Comparison of ENCODE assay signal across 11 cellular contexts in the genomic region with DNA sequence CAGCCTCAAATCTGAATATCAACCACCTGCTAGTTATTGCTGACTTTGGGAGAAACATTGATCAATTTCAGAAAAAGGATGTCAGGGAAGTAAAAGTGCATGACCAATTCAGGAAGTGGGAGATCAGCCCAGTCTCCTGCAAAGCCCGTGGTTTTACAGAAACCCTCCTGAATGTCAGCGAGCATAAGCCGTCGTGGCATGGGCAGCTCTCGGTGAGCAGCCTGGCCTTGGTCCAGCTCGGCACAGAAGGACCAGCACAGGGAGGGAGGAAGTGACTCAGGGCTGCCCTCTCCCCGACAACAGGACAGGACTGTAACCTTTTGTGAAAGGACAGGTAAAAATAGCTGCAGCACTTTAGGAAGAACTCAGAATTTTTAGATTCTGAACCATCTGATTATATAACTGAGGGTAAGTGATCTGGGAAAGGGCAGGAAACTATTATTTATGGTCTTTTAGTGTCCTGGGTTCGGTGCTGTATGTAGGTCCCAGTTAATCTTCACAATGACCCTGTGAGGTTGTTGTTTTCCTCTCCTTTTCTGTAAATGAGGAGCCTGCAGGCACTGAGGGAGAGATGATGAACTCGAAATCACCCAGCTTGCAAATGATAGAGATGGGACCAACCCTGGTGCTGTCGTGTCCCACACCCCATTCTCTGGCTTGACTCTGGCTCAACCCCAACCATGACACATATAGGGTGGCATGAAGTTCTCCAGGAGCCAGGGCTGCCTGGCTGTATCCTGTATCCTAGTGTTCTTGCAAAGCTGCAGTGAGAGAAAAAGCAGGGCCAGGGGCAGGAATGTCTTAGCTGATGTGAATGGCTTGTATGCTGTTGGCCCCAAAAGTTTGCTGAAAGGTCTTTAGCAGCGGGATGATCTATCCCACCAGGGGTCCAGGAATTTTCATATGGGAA. TPM values are rescaled to one million over a fixed set of nuclear protein-coding genes. Genes with fewer than 3 reads are reported as not detected.
A peak's percentile ranks its signal among the peaks of the same experiment; 100 is the strongest.
DNase-seq lines count a peak whose midpoint lies in the region; ATAC-seq lines count a peak whose summit lies in the region.
"Had no signal": no experiment of that assay in that cellular context is flagged by ENCODE, and none has a peak within 500 bp of the region (broad histone marks: within the 10 kb centered on the region; RNA-seq: fewer than 3 reads in every experiment).

No MANE protein-coding gene starts in this region.

- H3K4me1 Mint-ChIP-seq in activated T-helper 1 cell treated with anti-CD3 and anti-CD28 coated beads, Interleukin-12 subunit alpha, Interleukin-12 subunit beta, Interleukin-2, Interleukin-4 antibody, amounts not matched to agents 30 ng/mL and 10 ng/mL and 1 ng/mL, durations not matched to agents 14 hours and 24 hours and 36 hours (ENCODE audit: low read depth): no peaks in the 10 kb centered on the region

- no peaks in the 10 kb centered on the region for H3K9me3 Mint-ChIP-seq in activated T-helper 1 cell treated with anti-CD3 and anti-CD28 coated beads, Interleukin-12 subunit alpha, Interleukin-12 subunit beta, Interleukin-2, Interleukin-4 antibody, amounts not matched to agents 30 ng/mL and 10 ng/mL and 1 ng/mL, durations not matched to agents 14 hours and 24 hours and 36 hours
- H3K9me3 Mint-ChIP-seq: CD4-positive, alpha-beta T cell had no signal

- H3K27me3 ChIP-seq in adipocyte (replicated peaks; ENCODE audit: control insufficient read depth, insufficient read depth, low read length): peaks cover 6% of the 10 kb centered on the region

- H3K9me3 ChIP-seq in adipocyte (ENCODE audit: control insufficient read depth, low read length): no peaks in the 10 kb centered on the region

- peaks cover 13% of the 10 kb centered on the region for H3K4me1 ChIP-seq in adipocyte (ENCODE audit: control insufficient read depth, insufficient read depth, low read length)

- H3K4me3 Mint-ChIP-seq in activated T-helper 1 cell treated with anti-CD3 and anti-CD28 coated beads, Interleukin-12 subunit alpha, Interleukin-12 subunit beta, Interleukin-2, Interleukin-4 antibody, amounts not matched to agents 30 ng/mL and 10 ng/mL and 1 ng/mL, durations not matched to agents 14 hours and 24 hours and 36 hours: no peak overlapping the region
- H3K4me3 Mint-ChIP-seq: CD4-positive, alpha-beta T cell had no signal

- H3K36me3 Mint-ChIP-seq in activated T-helper 1 cell treated with anti-CD3 and anti-CD28 coated beads, Interleukin-12 subunit alpha, Interleukin-12 subunit beta, Interleukin-2, Interleukin-4 antibody, amounts not matched to agents 30 ng/mL and 10 ng/mL and 1 ng/mL, durations not matched to agents 14 hours and 24 hours and 36 hours (ENCODE audit: low read depth): no peaks in the 10 kb centered on the region

- in situ Hi-C loops in KBM-7 (cut with MboI; ENCODE audit: low pct_unique_long_range_greater_than_20kb, low sequenced_read_pairs): no loop called here

- no peak overlapping the region for H3K4me3 ChIP-seq in adipocyte (ENCODE audit: low read length)

- no peak overlapping the region for H3K27ac Mint-ChIP-seq in activated T-helper 1 cell treated with anti-CD3 and anti-CD28 coated beads, Interleukin-12 subunit alpha, Interleukin-12 subunit beta, Interleukin-2, Interleukin-4 antibody, amounts not matched to agents 30 ng/mL and 10 ng/mL and 1 ng/mL, durations not matched to agents 14 hours and 24 hours and 36 hours
- H3K27ac Mint-ChIP-seq: CD4-positive, alpha-beta T cell had no signal

- peak; percentile 29 for ATAC-seq in left lobe of liver
- ATAC-seq: sciatic nerve had no signal

- peaks cover 11% of the 10 kb centered on the region for H3K27me3 Mint-ChIP-seq in activated T-helper 1 cell treated with anti-CD3 and anti-CD28 coated beads, Interleukin-12 subunit alpha, Interleukin-12 subunit beta, Interleukin-2, Interleukin-4 antibody, amounts not matched to agents 30 ng/mL and 10 ng/mL and 1 ng/mL, durations not matched to agents 14 hours and 24 hours and 36 hours (ENCODE audit: insufficient read depth)

- DNase-seq in AG08395 (ENCODE audit: low spot score): peak; percentile 80
- peak; percentile 41 for DNase-seq in KBM-7
- DNase-seq in adipocyte (ENCODE audit: low read depth): peak; percentile 1
- no peak for DNase-seq in left lobe of liver (ENCODE audit: low spot score)
- DNase-seq in NCI-H2227 (lab: John Stamatoyannopoulos, UW; ENCODE audit: unreplicated experiment): no peak
- no peak for DNase-seq in occipital lobe (lab: John Stamatoyannopoulos, UW)
- DNase-seq in activated T-helper 1 cell treated with anti-CD3 and anti-CD28 coated beads, Interleukin-12 subunit alpha, Interleukin-12 subunit beta, Interleukin-2, Interleukin-4 antibody, amounts not matched to agents 30 ng/mL and 10 ng/mL and 1 ng/mL, durations not matched to agents 14 hours and 24 hours and 36 hours (ENCODE audit: low spot score): no peak
- no peak for DNase-seq in activated CD4-positive, CD25-positive, alpha-beta regulatory T cell treated with anti-CD3 and anti-CD28 coated beads, Interleukin-2, amount 50 U/mL, for 72 hours
- DNase-seq: CD4-positive, alpha-beta T cell; NCI-H2081 treated with DMSO at 0.1 percent for 48 hours had no signal

- H3K36me3 ChIP-seq in adipocyte (ENCODE audit: control insufficient read depth, insufficient read depth, low read length, severe bottlenecking): no peaks in the 10 kb centered on the region

- no peak overlapping the region for H3K9ac ChIP-seq in adipocyte (ENCODE audit: low read length)

- intact Hi-C loops in activated T-helper 1 cell treated with anti-CD3 and anti-CD28 coated beads, Interleukin-12 subunit alpha, Interleukin-12 subunit beta, Interleukin-2, Interleukin-4 antibody, amounts not matched to agents 30 ng/mL and 10 ng/mL and 1 ng/mL, durations not matched to agents 14 hours and 24 hours and 36 hours (cut with micrococcal nuclease): no loop called here

RNA-seq across cellular contexts. Expression of a gene that starts 37.7 kb away (rescaled TPM):
- total RNA-seq in left lobe of liver (1.8 TPM), occipital lobe (17.9 TPM)
- 2.8 and 3.0 TPM in 2 replicates for total RNA-seq in activated T-helper 1 cell treated with anti-CD3 and anti-CD28 coated beads, Interleukin-12 subunit alpha, Interleukin-12 subunit beta, Interleukin-2, Interleukin-4 antibody, amounts not matched to agents 30 ng/mL and 10 ng/mL and 1 ng/mL, durations not matched to agents 14 hours and 24 hours and 36 hours
- total RNA-seq: CD4-positive, alpha-beta T cell had no signal

Comparison
In these comparisons a context has a peak if more than half of its experiments do, and no peak if none do; other contexts are left out.
1. DNase-seq: peak in AG08395 (single experiment), KBM-7 (single experiment) and adipocyte (single experiment); none in left lobe of liver (single experiment), NCI-H2227 (single experiment), occipital lobe (single experiment), activated T-helper 1 cell treated with anti-CD3 and anti-CD28 coated beads, Interleukin-12 subunit alpha, Interleukin-12 subunit beta, Interleukin-2, Interleukin-4 antibody, amounts not matched to agents 30 ng/mL and 10 ng/mL and 1 ng/mL, durations not matched to agents 14 hours and 24 hours and 36 hours (single experiment) and activated CD4-positive, CD25-positive, alpha-beta regulatory T cell treated with anti-CD3 and anti-CD28 coated beads, Interleukin-2, amount 50 U/mL, for 72 hours (single experiment).